Comparison of ENCODE assay signal across 8 cellular contexts in the genomic region with DNA sequence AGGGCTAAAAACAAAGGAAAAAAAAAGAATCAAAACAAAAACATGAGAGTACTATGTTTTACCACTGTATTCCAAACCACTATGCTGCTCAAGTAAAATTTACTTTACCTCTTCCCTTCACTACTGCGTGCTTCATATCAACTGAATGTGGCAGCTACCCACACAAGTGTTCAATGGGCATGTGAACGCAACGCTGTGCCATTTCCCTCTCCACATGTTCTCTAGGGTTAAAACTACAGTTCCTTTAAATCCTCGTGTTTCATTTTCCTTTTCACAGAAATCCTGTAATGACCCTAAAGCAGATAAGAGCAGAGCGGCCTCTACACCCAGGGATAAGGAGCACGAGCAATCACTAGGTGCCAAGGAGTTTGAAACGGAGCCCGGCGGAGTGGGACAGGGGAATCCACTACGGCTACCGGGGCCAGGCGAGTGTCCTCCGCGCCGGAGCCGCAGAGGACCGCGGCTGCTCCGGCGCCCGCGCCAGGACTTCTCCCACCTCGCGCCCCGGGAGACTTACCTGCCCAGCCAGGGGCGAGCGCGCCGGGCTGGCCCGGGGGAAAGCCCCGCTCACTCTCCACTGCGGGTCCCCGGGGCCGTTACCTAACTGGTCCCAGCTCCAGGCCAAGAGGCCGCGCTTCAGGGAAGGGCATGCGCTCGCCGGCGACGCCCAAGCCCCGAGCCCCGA. TPM values are rescaled to one million over a fixed set of nuclear protein-coding genes. Genes with fewer than 3 reads are reported as not detected.
DNase-seq lines count a peak whose midpoint lies in the region; ATAC-seq and TF ChIP-seq lines count a peak whose summit lies in the region.

No MANE protein-coding gene starts in this region.

- H3K4me3 ChIP-seq in colonic mucosa = peak overlapping the region; percentile 68

- H3K36me3 ChIP-seq in colonic mucosa = no peaks in the 10 kb centered on the region

- no peaks in the 10 kb centered on the region for H3K9me3 ChIP-seq in colonic mucosa

- H3K9ac ChIP-seq in colonic mucosa (ENCODE audit: low read depth in 2 of 2, low read length in 2 of 2) = peak overlapping the region; percentile 85 to 96

- H3K27ac ChIP-seq in colonic mucosa = peak overlapping the region; percentile 92

- no peaks in the 10 kb centered on the region for H3K27me3 ChIP-seq in colonic mucosa

- intact Hi-C loops in colonic mucosa (cut with DNase I) = no loop called here

- DNase-seq in ELF-1 (ENCODE audit: low read depth, low spot score) (peak; percentile 60), NCI-H146 treated with DMSO at 0.1 percent for 48 hours (lab: John Stamatoyannopoulos, UW; ENCODE audit: unreplicated experiment) (peak; percentile 41), colonic mucosa (peak; percentile 66), left kidney (ENCODE audit: low read depth, low spot score) (peak; percentile 75), epidermal melanocyte (ENCODE audit: insufficient read length, low spot score) (no peak)
- peak; percentile 12 to 16 for DNase-seq in activated CD4-positive, alpha-beta T cell treated with anti-CD3 and anti-CD28 coated beads for 24 hours (ENCODE audit: low read depth in 2 of 2)
- peak in 3 of 4 experiments; percentile 9 to 38 (median 27) for DNase-seq in stimulated activated CD4-positive, alpha-beta T cell treated with anti-CD3 and anti-CD28 coated beads, Interleukin-1b, Interleukin-23, amount 100 ng/mL, for 24 hours (ENCODE audit: low read depth in 4 of 4, low spot score in 1 of 4)

- no peak for TF ChIP-seq CTCF in colonic mucosa (IDR thresholded peaks at IDR 0.05)

- H3K4me1 ChIP-seq in colonic mucosa = no peaks in the 10 kb centered on the region

- peak; percentile 5 for ATAC-seq in HG02571 (IDR thresholded peaks at IDR 0.05; ENCODE audit: unreplicated experiment)

RNA-seq across cellular contexts. Expression of a gene that starts 0.8 kb away (rescaled TPM):
- total RNA-seq in colonic mucosa = 100 to 1,000 TPM in 1 of 2 donors, 10 to 100 TPM in 1; 88.6 to 273 TPM
